ENCODE assay signal across 17 cellular contexts in genomic region chr3:9229325-9229724, GRCh38. TPM values are rescaled to one million over a fixed set of nuclear protein-coding genes. Genes with fewer than 3 reads are reported as not detected.
DNase-seq lines count a peak whose midpoint lies in the region; ATAC-seq and TF ChIP-seq lines count a peak whose summit lies in the region.
"Had no signal": no experiment of that assay in that cellular context is flagged by ENCODE, and none has a peak within 500 bp of the region (broad histone marks: within the 10 kb centered on the region; RNA-seq: fewer than 3 reads in every experiment).

No MANE protein-coding gene starts in this region.

- TF ChIP-seq POLR2A in sigmoid colon (IDR thresholded peaks at IDR 0.05) = no peak

- intact Hi-C loops in sigmoid colon (cut with DNase I) = no loop called here

- WGBS in sigmoid colon, 2 donors = 89 to 90% methylated on average over 7 of the region's 7 CpGs

- H3K27me3 Mint-ChIP-seq in mesothelial cell of epicardium (ENCODE audit: low read depth) = peaks cover 1% of the 10 kb centered on the region

- H3K27me3 ChIP-seq in sigmoid colon = no peaks in the 10 kb centered on the region
- H3K27me3 ChIP-seq: MG63 had no signal

- H3K4me1 ChIP-seq in sigmoid colon = peaks cover 0 to 12% (median 8%) of the 10 kb centered on the region in 4 donors

- DNase-seq in M059J (ENCODE audit: low read depth) = peak; percentile 71
- no peak for DNase-seq in mesothelial cell of epicardium (ENCODE audit: low spot score in 2 of 2, unreplicated experiment in 2 of 2)
- peak; percentile 37 for DNase-seq in sigmoid colon
- no peak for DNase-seq in activated naive CD4-positive, alpha-beta T cell (lab: John Stamatoyannopoulos, UW)
- no peak for DNase-seq in hypothalamus (lab: John Stamatoyannopoulos, UW)
- DNase-seq in GM10266 (ENCODE audit: extremely low spot score) = no peak
- DNase-seq: ACHN, AML-193, DMS79, H9, MG63, NCI-H1092, NCI-H2081 had no signal

- no peaks in the 10 kb centered on the region for H3K36me3 ChIP-seq in sigmoid colon
- H3K36me3 ChIP-seq: MG63 had no signal

- peaks cover 3% of the 10 kb centered on the region for H3K36me3 Mint-ChIP-seq in mesothelial cell of epicardium

- ATAC-seq in HG03520 (IDR thresholded peaks at IDR 0.05; ENCODE audit: unreplicated experiment) = no peak

- H3K27ac ChIP-seq in VCaP = peak overlapping the region; percentile 34; the same call in 1 of the 2 replicates
- H3K27ac ChIP-seq in sigmoid colon = no peak overlapping the region
- H3K27ac ChIP-seq: C4-2B, HL-60 had no signal

- no peak overlapping the region for H3K4me3 Mint-ChIP-seq in mesothelial cell of epicardium
- H3K4me3 Mint-ChIP-seq: H9 had no signal

- H3K9me3 ChIP-seq in sigmoid colon = no peaks in the 10 kb centered on the region
- H3K9me3 ChIP-seq: MG63 had no signal

- no peaks in the 10 kb centered on the region for H3K9me3 Mint-ChIP-seq in mesothelial cell of epicardium
- H3K9me3 Mint-ChIP-seq: H9 had no signal

- TF ChIP-seq EP300 in sigmoid colon (IDR thresholded peaks at IDR 0.05) = no peak

- H3K27ac Mint-ChIP-seq in mesothelial cell of epicardium = peak overlapping the region; percentile 82

- TF ChIP-seq CTCF in VCaP (conservative IDR thresholded peaks at IDR 0.05) = no peak
- no peak for TF ChIP-seq CTCF in mesothelial cell of epicardium (IDR thresholded peaks at IDR 0.05; ENCODE audit: unreplicated experiment)
- no peak for TF ChIP-seq CTCF in sigmoid colon (IDR thresholded peaks at IDR 0.05)
- TF ChIP-seq CTCF in GM10266 (IDR thresholded peaks at IDR 0.05; ENCODE audit: control insufficient read depth, insufficient read depth, low read depth, missing control alignments) = no peak

- no peak overlapping the region for H3K4me3 ChIP-seq in sigmoid colon
- H3K4me3 ChIP-seq: MG63 had no signal

- H3K4me1 Mint-ChIP-seq in mesothelial cell of epicardium = peaks cover 70% of the 10 kb centered on the region

RNA-seq across cellular contexts. Expression of gene SRGAP3, which starts 20.1 kb away (rescaled TPM):
- 0.57 and 2.6 TPM in 2 replicates for total RNA-seq in M059J (2014; rRNA removed; shearing (Covaris generic))
- total RNA-seq in mesothelial cell of epicardium (61.3 to 68.6 TPM (median 65.6 TPM) in 3 replicates), sigmoid colon (1 to 10 TPM; 5.8 to 7.7 (median 6.6) TPM)
- polyA plus RNA-seq in sigmoid colon = 1 to 10 TPM in 2 of 3 donors, under 1 TPM in 1; 0.69 to 2.6 (median 1.2) TPM

Comparison
In these comparisons a context has a peak if more than half of its experiments do, and no peak if none do; other contexts are left out.
1. DNase-seq: peak in M059J (single experiment) and sigmoid colon (single experiment); none in mesothelial cell of epicardium (0 of 2), activated naive CD4-positive, alpha-beta T cell (0 of 4), hypothalamus (0 of 51) and GM10266 (single experiment).